ENCODE assay signal across 21 cellular contexts in genomic region chr2:224072541-224073188, GRCh38. TPM values are rescaled to one million over a fixed set of nuclear protein-coding genes. Genes with fewer than 3 reads are reported as not detected.
DNase-seq lines count a peak whose midpoint lies in the region; ATAC-seq and TF ChIP-seq lines count a peak whose summit lies in the region.
"Had no signal": no experiment of that assay in that cellular context is flagged by ENCODE, and none has a peak within 500 bp of the region (broad histone marks: within the 10 kb centered on the region; RNA-seq: fewer than 3 reads in every experiment).

No MANE protein-coding gene starts in this region.

- 0 out of 2 replicates have a peak, but pooled peaks cover under 1% of the 10 kb centered on the region for H3K9me1 ChIP-seq in IMR-90 (ENCODE audit: insufficient read depth, low read length)

- no peak overlapping the region for H4K8ac ChIP-seq in IMR-90 (ENCODE audit: low read depth in 2 of 2, low read length in 2 of 2)

- POLR2A ChIA-PET in IMR-90 (lab: Charles Lee; ENCODE audit: unreplicated experiment) = no interaction called here

- H3K4me3 ChIP-seq in IMR-90 (ENCODE audit: insufficient read depth, low read depth, low read length) = no peak overlapping the region
- no peak overlapping the region for H3K4me3 ChIP-seq in fibroblast of pulmonary artery (replicated peaks; ENCODE audit: low read depth, low read length)
- no peak overlapping the region for H3K4me3 ChIP-seq in left lung
- H3K4me3 ChIP-seq in smooth muscle cell = no peak overlapping the region
- H3K4me3 ChIP-seq: ascending aorta, transverse colon had no signal

- H2BK120ac ChIP-seq in IMR-90 (ENCODE audit: low read depth, low read length) = no peak overlapping the region

- DNase-seq in IMR-90 (peak; percentile 14), fibroblast of pulmonary artery (ENCODE audit: low read depth) (peak; percentile 66), left lung (no peak), smooth muscle cell (lab: John Stamatoyannopoulos, UW; ENCODE audit: unreplicated experiment) (no peak), NCI-H446 (lab: John Stamatoyannopoulos, UW) (no peak)
- DNase-seq in stimulated activated CD4-positive, alpha-beta T cell treated with anti-CD3 and anti-CD28 coated beads, Interleukin-15, amount 100 ng/mL, for 24 hours = no peak
- DNase-seq: activated CD4-positive, alpha-beta memory T cell treated with anti-CD3 and anti-CD28 coated beads for 36 hours; activated naive CD4-positive, alpha-beta T cell; activated T-cell treated with anti-CD3 and anti-CD28 coated beads for 4 hours; foreskin keratinocyte; Karpas-422; NCI-H1092 treated with DMSO at 0.1 percent for 48 hours; NCI-H2107; retina; SK-N-SH; stimulated activated naive CD4-positive, alpha-beta T cell treated with Interleukin-2 at 50 U/mL for 16 hours; transverse colon had no signal

- peaks cover 3% of the 10 kb centered on the region; the same call in 1 of the 2 replicates for H3K27me3 ChIP-seq in IMR-90 (ENCODE audit: control insufficient read depth, insufficient read depth, low read length)
- no peaks in the 10 kb centered on the region for H3K27me3 ChIP-seq in left lung
- H3K27me3 ChIP-seq in smooth muscle cell (ENCODE audit: low read depth) = no peaks in the 10 kb centered on the region
- H3K27me3 ChIP-seq: ascending aorta, foreskin keratinocyte, transverse colon had no signal

- dilution Hi-C loops in IMR-90 (cut with HindIII; ENCODE audit: low sequenced_read_pairs, unreplicated experiment) = no loop called here

- no peak overlapping the region for H3K4me2 ChIP-seq in IMR-90 (ENCODE audit: low read depth, low read length)
- peak overlapping the region; percentile 63 for H3K4me2 ChIP-seq in smooth muscle cell
- H3K4me2 ChIP-seq: SK-N-SH had no signal

- 20% methylated on average over 1 of the region's 4 CpGs; no CpG with 5 or more reads in 1 of the 2 experiments for WGBS in IMR-90 (ENCODE audit: extremely low coverage in 2 of 2, insufficient read length in 1 of 2), 2 experiments
- 19% methylated on average over 4 of the region's 4 CpGs for WGBS in smooth muscle cell (ENCODE audit: low lambda C conversion rate)

- no peak overlapping the region for H2BK5ac ChIP-seq in IMR-90 (ENCODE audit: low read depth, low read length, poor library complexity, severe bottlenecking)

- H4K5ac ChIP-seq in IMR-90 (ENCODE audit: low read depth, low read length) = no peak overlapping the region; the same call in 1 of the 2 replicates

- 0 out of 2 replicates have a peak overlapping the region, but pooled peaks have one; percentile 0 for H2BK20ac ChIP-seq in IMR-90 (ENCODE audit: low read depth, low read length)

- H3K4ac ChIP-seq in IMR-90 (ENCODE audit: low read depth, low read length) = no peak overlapping the region

- H4K91ac ChIP-seq in IMR-90 (ENCODE audit: insufficient read depth, low read depth, low read length) = no peak overlapping the region

- H3K23ac ChIP-seq in IMR-90 (ENCODE audit: low read depth, low read length) = no peak overlapping the region

- no peak overlapping the region for H2AFZ ChIP-seq in IMR-90 (replicated peaks; ENCODE audit: low read length, poor library complexity)
- H2AFZ ChIP-seq in smooth muscle cell (ENCODE audit: low read depth) = peak overlapping the region; percentile 42

- no peaks in the 10 kb centered on the region for H3K79me2 ChIP-seq in smooth muscle cell (ENCODE audit: low read depth)

- in situ Hi-C loops in IMR-90 (cut with MboI; ENCODE audit: low sequenced_read_pairs) = no loop called here

- no peak overlapping the region for H3K27ac ChIP-seq in IMR-90 (ENCODE audit: insufficient read depth, low read length)
- no peak overlapping the region for H3K27ac ChIP-seq in left lung
- peak overlapping the region; percentile 93 for H3K27ac ChIP-seq in smooth muscle cell (ENCODE audit: low read depth)
- H3K27ac ChIP-seq: ascending aorta, foreskin keratinocyte, transverse colon had no signal

- H3K4me1 ChIP-seq in IMR-90 (ENCODE audit: control insufficient read depth, insufficient read depth, low read length) = peaks cover 2% of the 10 kb centered on the region; the same call in 1 of the 2 replicates
- H3K4me1 ChIP-seq in left lung = no peaks in the 10 kb centered on the region
- no peaks in the 10 kb centered on the region for H3K4me1 ChIP-seq in smooth muscle cell (ENCODE audit: low read depth)
- H3K4me1 ChIP-seq: ascending aorta, foreskin keratinocyte, transverse colon had no signal

- peaks cover 17% of the 10 kb centered on the region for H3F3A ChIP-seq in smooth muscle cell (ENCODE audit: low read depth)

- H2AK5ac ChIP-seq in IMR-90 (ENCODE audit: low read depth, low read length) = no peak overlapping the region

- no TSS peak for BruUV-seq in IMR-90 (replicated peaks; lab: Mats Ljungman, UMichigan)

- H2BK15ac ChIP-seq in IMR-90 (ENCODE audit: low read depth, low read length) = no peak overlapping the region

- no peaks in the 10 kb centered on the region for H3K79me1 ChIP-seq in IMR-90 (ENCODE audit: low read depth in 1 of 2, low read length in 2 of 2)

- no peak overlapping the region for H3K9ac ChIP-seq in IMR-90 (ENCODE audit: low read depth, low read length)
- peak overlapping the region; percentile 60 for H3K9ac ChIP-seq in smooth muscle cell (ENCODE audit: low read depth)
- H3K9ac ChIP-seq: SK-N-SH had no signal

- no peak for TF ChIP-seq POLR2A in IMR-90 (IDR thresholded peaks at IDR 0.05; ENCODE audit: low read depth, low read length)

- no peak for TF ChIP-seq RAD21 in IMR-90 (IDR thresholded peaks at IDR 0.05; ENCODE audit: low read length)

- no peak for TF ChIP-seq CTCF in IMR-90 (conservative IDR thresholded peaks at IDR 0.05; ENCODE audit: low read depth, low read length)
- no peak for TF ChIP-seq CTCF in fibroblast of pulmonary artery (IDR thresholded peaks at IDR 0.05; ENCODE audit: low read length, missing control alignments)
- no peak for TF ChIP-seq CTCF in left lung (IDR thresholded peaks at IDR 0.05)
- TF ChIP-seq CTCF in smooth muscle cell (IDR thresholded peaks at IDR 0.05; ENCODE audit: borderline replicate concordance, insufficient read depth, poor library complexity, severe bottlenecking) = peak; percentile 36

- no peak overlapping the region for H3K14ac ChIP-seq in IMR-90 (replicated peaks; ENCODE audit: low read depth, low read length)

- intact Hi-C loops in IMR-90 (cut with micrococcal nuclease) (no loop called here), left lung (cut with DNase I) (no loop called here)

- H3K36me3 ChIP-seq in IMR-90 (ENCODE audit: control insufficient read depth, insufficient read depth, low read length) (no peaks in the 10 kb centered on the region), left lung (no peaks in the 10 kb centered on the region), smooth muscle cell (ENCODE audit: low read depth) (no peaks in the 10 kb centered on the region)
- H3K36me3 ChIP-seq: ascending aorta, transverse colon had no signal

- no peak overlapping the region for H3K56ac ChIP-seq in IMR-90 (ENCODE audit: extremely low read depth, insufficient read depth, low read length)

- ATAC-seq in IMR-90 (ENCODE audit: low read depth) = peak; percentile 27
- peak; percentile 49 for ATAC-seq in left lung
- no peak for ATAC-seq in GM18858 (IDR thresholded peaks at IDR 0.05; ENCODE audit: unreplicated experiment)
- ATAC-seq: foreskin keratinocyte, Panc1, WTC11 had no signal

- H4K20me1 ChIP-seq in IMR-90 (ENCODE audit: insufficient read depth, low read length) (no peaks in the 10 kb centered on the region), smooth muscle cell (ENCODE audit: low read depth) (no peaks in the 10 kb centered on the region)

- no peak overlapping the region for H3K18ac ChIP-seq in IMR-90 (ENCODE audit: low read depth, low read length)

- H3K9me3 ChIP-seq in IMR-90 (ENCODE audit: control insufficient read depth, insufficient read depth, low read length) (no peaks in the 10 kb centered on the region), left lung (no peaks in the 10 kb centered on the region), smooth muscle cell (replicated peaks; ENCODE audit: low read depth) (no peaks in the 10 kb centered on the region)
- H3K9me3 ChIP-seq: ascending aorta, SK-N-SH, transverse colon had no signal

- no peak overlapping the region for H2AK9ac ChIP-seq in IMR-90 (replicated peaks; ENCODE audit: low read depth, low read length, poor library complexity)

- CTCF ChIA-PET in IMR-90 (lab: Yijun Ruan, JAX) = interaction anchor here (0.9 to 1.2 kb wide), 2 partner anchors 10 to 11 kb away, joined by 3 to 4 read pairs; no protein-coding TSS in a partner anchor

TF ChIP-seq in IMR-90, 13 proteins besides CTCF, POLR2A, EP300 and RAD21:
- TF ChIP-seq FOS (IDR thresholded peaks at IDR 0.05; ENCODE audit: low read depth, low read length) (no peak), CEBPB (IDR thresholded peaks at IDR 0.05; ENCODE audit: low read depth, low read length) (no peak), ELK1 (IDR thresholded peaks at IDR 0.05; ENCODE audit: borderline replicate concordance, low read depth, low read length) (no peak), NFE2L2 (IDR thresholded peaks at IDR 0.05; ENCODE audit: low read depth, low read length) (no peak), MXI1 (IDR thresholded peaks at IDR 0.05; ENCODE audit: borderline replicate concordance, low read depth, low read length) (no peak), CHD1 (IDR thresholded peaks at IDR 0.05; ENCODE audit: low read depth, low read length) (no peak), BHLHE40 (IDR thresholded peaks at IDR 0.05; ENCODE audit: low read depth, low read length) (no peak)

RNA-seq across cellular contexts. Expression of gene SERPINE2, which starts 33.6 kb away (rescaled TPM):
- total RNA-seq in IMR-90 (2012; rRNA removed) = 21.1 and 24.0 TPM in 2 replicates
- polyA plus RNA-seq in IMR-90 (2012; rRNA removed) = 62.7 and 109 TPM in 2 replicates
- polyA plus RNA-seq in IMR-90 (2012; cell fraction: cytosol; rRNA removed) = 29.0 and 40.8 TPM in 2 replicates
- polyA plus RNA-seq in IMR-90 (2012; cell fraction: nucleus; rRNA removed; ENCODE audit: low replicate concordance) = 31.5 and 36.1 TPM in 2 replicates
- total RNA-seq in left lung = 10 to 100 TPM; 21.7 to 28.5 TPM
- 2,183 and 2,362 TPM in 2 replicates for total RNA-seq in smooth muscle cell
- polyA plus RNA-seq in smooth muscle cell = 2,391 and 3,094 TPM in 2 replicates

Comparison
In these comparisons a context has a peak if more than half of its experiments do, and no peak if none do; other contexts are left out.
1. DNase-seq: peak in IMR-90 (single experiment) and fibroblast of pulmonary artery (single experiment); none in left lung (0 of 2), smooth muscle cell (single experiment), NCI-H446 (0 of 2) and stimulated activated CD4-positive, alpha-beta T cell treated with anti-CD3 and anti-CD28 coated beads, Interleukin-15, amount 100 ng/mL, for 24 hours (single experiment).
2. RNA of gene SERPINE2, which starts 33.6 kb away (total RNA-seq): 2,183 to 2,362 TPM in smooth muscle cell; 21.7 to 28.5 TPM in left lung and 21.1 to 24.0 TPM in IMR-90; every median in the first group is over 10 times any median in the second.